In genomic region chr1:165383067-165383466, GRCh38 we compare ENCODE assay signal across 1 cellular context.
TF ChIP-seq lines count a peak whose summit lies in the region.

No MANE protein-coding gene starts in this region.

TF ChIP-seq in IMR-90, 13 proteins besides CTCF, POLR2A, EP300 and RAD21:
- TF ChIP-seq CHD1 (IDR thresholded peaks at IDR 0.05; ENCODE audit: low read depth, low read length) (no peak), NFE2L2 (IDR thresholded peaks at IDR 0.05; ENCODE audit: low read depth, low read length) (no peak), MAFK (IDR thresholded peaks at IDR 0.05; ENCODE audit: low read depth, low read length) (no peak), RFX5 (IDR thresholded peaks at IDR 0.05; ENCODE audit: low read depth, low read length) (no peak), USF2 (IDR thresholded peaks at IDR 0.05; ENCODE audit: low read depth, low read length) (no peak), FOS (IDR thresholded peaks at IDR 0.05; ENCODE audit: low read depth, low read length) (no peak), MXI1 (IDR thresholded peaks at IDR 0.05; ENCODE audit: borderline replicate concordance, low read depth, low read length) (no peak), BHLHE40 (IDR thresholded peaks at IDR 0.05; ENCODE audit: low read depth, low read length) (no peak), RCOR1 (IDR thresholded peaks at IDR 0.05; ENCODE audit: insufficient replicate concordance, low read length) (no peak), CEBPB (IDR thresholded peaks at IDR 0.05; ENCODE audit: low read depth, low read length) (no peak), MAZ (IDR thresholded peaks at IDR 0.05; ENCODE audit: borderline replicate concordance, low read depth, low read length) (no peak), SMC3 (IDR thresholded peaks at IDR 0.05; ENCODE audit: low read depth, low read length) (no peak), ELK1 (IDR thresholded peaks at IDR 0.05; ENCODE audit: borderline replicate concordance, low read depth, low read length) (no peak)
